In the genomic region with DNA sequence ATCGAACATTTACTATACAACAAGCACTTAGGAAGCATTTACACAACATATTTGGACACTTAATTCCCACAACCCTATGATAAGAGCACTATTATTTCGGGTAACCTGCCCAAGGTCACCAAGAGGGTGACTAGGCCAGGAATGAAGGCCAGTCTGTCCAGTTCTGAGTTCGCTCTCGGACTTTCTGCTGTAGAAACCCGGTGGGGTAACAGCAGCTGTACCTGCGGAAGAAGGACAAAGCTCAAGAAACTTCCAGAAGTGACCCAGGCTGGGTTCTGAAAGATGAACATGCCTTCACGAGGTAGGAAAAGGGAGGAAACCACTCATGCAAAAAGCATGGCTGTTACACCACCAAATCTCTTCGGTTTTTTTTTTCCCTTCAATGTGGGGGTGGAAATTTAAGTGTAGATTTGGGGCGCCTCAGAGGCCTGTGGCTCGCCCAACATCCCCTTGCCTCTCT, we compare ENCODE assay signal across 8 cellular contexts. TPM values are rescaled to one million over a fixed set of nuclear protein-coding genes. Genes with fewer than 3 reads are reported as not detected.
DNase-seq lines count a peak whose midpoint lies in the region; ATAC-seq and TF ChIP-seq lines count a peak whose summit lies in the region.

No MANE protein-coding gene starts in this region.

- intact Hi-C loops in A673 (cut with micrococcal nuclease; ENCODE audit: unreplicated experiment) (loop anchor here (1.0 kb wide), 1 partner anchor 26 kb away; the partner anchor contains the start of gene RNU4-2), breast epithelium (cut with DNase I; ENCODE audit: low total_unique reads) (no loop called here), aorta (cut with DNase I) (loop anchor here in 1 of 2 donors (5.0 kb wide), 1 partner anchor 120 kb away; the partner anchor contains the start of gene COX6A1), sciatic nerve (cut with DNase I) (no loop called here)

- CTCF ChIA-PET in A673 (lab: Charles Lee), result interaction anchor here (0.6 to 1.9 kb wide), 3 partner anchors 15 to 812 kb away, joined by 3 to 19 read pairs (median 8); partner anchors contain the start of gene SIRT4

- H3K23ac ChIP-seq in mesendoderm (ENCODE audit: low read length), result no peak overlapping the region

- H4K8ac ChIP-seq in mesendoderm (ENCODE audit: low read depth, low read length), result peak overlapping the region; percentile 84

- 73% methylated on average over 9 of the region's 10 CpGs for WGBS in HUES64
- WGBS in mesendoderm (ENCODE audit: extremely low coverage, insufficient coverage, low lambda C conversion rate), result no CpG with 5 or more reads among the region's 10 CpGs
- WGBS in aorta, 2 donors, result 38 to 40% methylated on average over 10 of the region's 10 CpGs

- peak overlapping the region; percentile 68 for H3K9ac ChIP-seq in HUES64 (ENCODE audit: low read depth, low read length)
- peak overlapping the region; percentile 85 for H3K9ac ChIP-seq in mesendoderm (ENCODE audit: low read length)

- no peaks in the 10 kb centered on the region for H3K9me3 ChIP-seq in A673 (ENCODE audit: low read depth, low read length, poor library complexity, severe bottlenecking)
- no peaks in the 10 kb centered on the region for H3K9me3 ChIP-seq in HUES64 (ENCODE audit: insufficient read depth, low read depth, low read length)
- H3K9me3 ChIP-seq in breast epithelium, result no peaks in the 10 kb centered on the region
- H3K9me3 ChIP-seq in aorta (ENCODE audit: control insufficient read depth, low read length), result no peaks in the 10 kb centered on the region

- DNase-seq in A673 (ENCODE audit: low spot score) (no peak), breast epithelium (ENCODE audit: low spot score in 2 of 2) (no peak), mesendoderm (peak; percentile 27), aorta (peak in 1 of 2 donors; percentile 32), NOMO-1 treated with dmso at 0.1 percent for 144 hours (lab: John Stamatoyannopoulos, UW; ENCODE audit: unreplicated experiment) (no peak), sciatic nerve (ENCODE audit: low spot score) (no peak)

- TSS peak; percentile 95 for BruUV-seq in A673 (replicated peaks; lab: Mats Ljungman, UMichigan)

- peak overlapping the region; percentile 85 for H3K4me2 ChIP-seq in mesendoderm (ENCODE audit: low read length)

- H3K27ac ChIP-seq in A673 (ENCODE audit: low read depth, low read length, poor library complexity, severe bottlenecking), result peak overlapping the region; percentile 61
- H3K27ac ChIP-seq in HUES64 (ENCODE audit: low read depth, low read length), result peak overlapping the region; percentile 44
- peak overlapping the region; percentile 92 to 95 for H3K27ac ChIP-seq in breast epithelium
- peak overlapping the region; percentile 39 for H3K27ac ChIP-seq in mesendoderm (ENCODE audit: low read depth, low read length)
- H3K27ac ChIP-seq in aorta (ENCODE audit: low read depth in 1 of 2, low read length in 2 of 2), result peak overlapping the region in 1 of 2 donors; percentile 1

- peak overlapping the region; percentile 50 for H3K4me3 ChIP-seq in A673 (ENCODE audit: low read depth, low read length, poor library complexity, severe bottlenecking)
- H3K4me3 ChIP-seq in HUES64 (ENCODE audit: low read length), result peak overlapping the region; percentile 57
- H3K4me3 ChIP-seq in breast epithelium, result peak overlapping the region; percentile 54 to 74 (median 64)
- no peak overlapping the region for H3K4me3 ChIP-seq in mesendoderm (ENCODE audit: low read length)
- H3K4me3 ChIP-seq in aorta (ENCODE audit: low read length in 2 of 2), result peak overlapping the region; percentile 4 to 71

- H3K56ac ChIP-seq in mesendoderm (ENCODE audit: low read length), result peak overlapping the region; percentile 97

- peak overlapping the region; percentile 30 for H3K18ac ChIP-seq in mesendoderm (ENCODE audit: low read length)

- H2BK120ac ChIP-seq in mesendoderm (ENCODE audit: low read depth, low read length), result no peak overlapping the region

- H2BK15ac ChIP-seq in mesendoderm (replicated peaks; ENCODE audit: low read depth), result no peak overlapping the region

- H3K27me3 ChIP-seq in A673 (replicated peaks; ENCODE audit: insufficient read depth, low read depth, low read length, poor library complexity), result no peaks in the 10 kb centered on the region
- H3K27me3 ChIP-seq in HUES64 (ENCODE audit: insufficient read depth, low read length), result no peaks in the 10 kb centered on the region
- no peaks in the 10 kb centered on the region for H3K27me3 ChIP-seq in breast epithelium
- no peaks in the 10 kb centered on the region for H3K27me3 ChIP-seq in mesendoderm (ENCODE audit: insufficient read depth, low read length, poor library complexity)
- no peaks in the 10 kb centered on the region for H3K27me3 ChIP-seq in aorta (ENCODE audit: control insufficient read depth in 1 of 2, insufficient read depth in 2 of 2, low read length in 1 of 2)

- TF ChIP-seq POLR2A in breast epithelium (IDR thresholded peaks at IDR 0.05), result no peak

- TF ChIP-seq CTCF in A673 (conservative IDR thresholded peaks at IDR 0.05; ENCODE audit: low read depth, low read length) (no peak), breast epithelium (IDR thresholded peaks at IDR 0.05) (no peak)

- H3K4me1 ChIP-seq in A673 (ENCODE audit: insufficient read depth, low read length, poor library complexity, severe bottlenecking) (peaks cover 4% of the 10 kb centered on the region), HUES64 (ENCODE audit: insufficient read depth, low read length) (0 out of 2 replicates have a peak, but pooled peaks cover 6% of the 10 kb centered on the region), breast epithelium (no peaks in the 10 kb centered on the region), mesendoderm (ENCODE audit: control insufficient read depth, low read depth, low read length) (peaks cover 2% of the 10 kb centered on the region), aorta (ENCODE audit: control insufficient read depth in 1 of 2, insufficient read depth in 2 of 2, low read length in 2 of 2) (no peaks in the 10 kb centered on the region)

- no peak overlapping the region for H3K4ac ChIP-seq in mesendoderm (ENCODE audit: low read depth, low read length)

- H3K79me1 ChIP-seq in mesendoderm (ENCODE audit: low read length), result no peaks in the 10 kb centered on the region

- H3K36me3 ChIP-seq in A673 (ENCODE audit: insufficient read depth, low read length, poor library complexity, severe bottlenecking) (no peaks in the 10 kb centered on the region), HUES64 (ENCODE audit: insufficient read depth, low read length) (no peaks in the 10 kb centered on the region), breast epithelium (no peaks in the 10 kb centered on the region), mesendoderm (ENCODE audit: control insufficient read depth, insufficient read depth, low read length) (no peaks in the 10 kb centered on the region), aorta (ENCODE audit: control insufficient read depth in 1 of 2, insufficient read depth in 2 of 2, low read length in 1 of 2) (no peaks in the 10 kb centered on the region)

- H2BK5ac ChIP-seq in mesendoderm (ENCODE audit: low read length), result no peak overlapping the region

- no peaks in the 10 kb centered on the region for H3K79me2 ChIP-seq in mesendoderm (ENCODE audit: control insufficient read depth, insufficient read depth, low read length)

- POLR2A ChIA-PET in A673 (lab: Charles Lee; ENCODE audit: low non-redundant PET), result interaction anchor here (0.6 to 1.2 kb wide), 2 partner anchors 25 to 31 kb away, joined by 4 to 5 read pairs; partner anchors contain the start of gene RNU4-2

- ATAC-seq in aorta (ENCODE audit: low FRiP score), result peak; percentile 1
- ATAC-seq in HG03095 (IDR thresholded peaks at IDR 0.05; ENCODE audit: unreplicated experiment), result no peak
- ATAC-seq in sciatic nerve, result no peak

- no peak overlapping the region for H2AK5ac ChIP-seq in mesendoderm (ENCODE audit: low read length)

- H4K5ac ChIP-seq in mesendoderm (ENCODE audit: low read length), result no peak overlapping the region

RNA-seq across cellular contexts. Expression of gene PLA2G1B, which starts 10.8 kb away (rescaled TPM):
- total RNA-seq in A673 (2021) (not detected in 2 replicates), breast epithelium (not detected), aorta (1 to 10 TPM in 1 of 2 donors, under 1 TPM in 1; 0.91 to 1.2 TPM), sciatic nerve (not detected)
- not detected for polyA plus RNA-seq in HUES64 (2013, experiment 1 of 2)
- polyA plus RNA-seq in HUES64 (2013, experiment 2 of 2), result not detected
- polyA plus RNA-seq in mesendoderm (2013, experiment 1 of 2), result not detected
- not detected for polyA plus RNA-seq in mesendoderm (2013, experiment 2 of 2)
- 1 to 10 TPM; 2.0 to 3.9 TPM for polyA plus RNA-seq in aorta

RNA-seq across cellular contexts. Expression of gene SIRT4, which starts 14.7 kb away (rescaled TPM):
- total RNA-seq in A673 (2021) (3.7 and 4.8 TPM in 2 replicates), breast epithelium (1 to 10 TPM in 2 of 3 donors, under 1 TPM in 1; 0.98 to 3.1 (median 1.6) TPM), aorta (1 to 10 TPM in 1 of 2 donors, under 1 TPM in 1; 0.39 to 1.6 TPM), sciatic nerve (0.76 TPM)
- polyA plus RNA-seq in HUES64 (2013, experiment 1 of 2), result 0.85 TPM
- 2.0 TPM for polyA plus RNA-seq in HUES64 (2013, experiment 2 of 2)
- 0.88 TPM for polyA plus RNA-seq in mesendoderm (2013, experiment 1 of 2)
- polyA plus RNA-seq in mesendoderm (2013, experiment 2 of 2), result 0.81 TPM
- 1 to 10 TPM; 1.8 to 2.5 TPM for polyA plus RNA-seq in aorta

RNA-seq across cellular contexts. Expression of gene RNU4-1, which starts 23.8 kb away (rescaled TPM):
- total RNA-seq in A673 (2021), result 1,130 and 1,293 TPM in 2 replicates
- polyA plus RNA-seq in HUES64 (2013, experiment 1 of 2), result 10,262 TPM
- 12,216 TPM for polyA plus RNA-seq in HUES64 (2013, experiment 2 of 2)
- total RNA-seq in breast epithelium, result under 1 TPM in 2 of 3 donors, not detected in 1; under 0.01 TPM
- not detected for polyA plus RNA-seq in mesendoderm (2013, experiment 1 of 2)
- polyA plus RNA-seq in mesendoderm (2013, experiment 2 of 2), result not detected
- 1,000 to 10,000 TPM; 1,718 to 2,225 TPM for total RNA-seq in aorta
- not detected for polyA plus RNA-seq in aorta
- total RNA-seq in sciatic nerve, result 1,748 TPM

RNA-seq across cellular contexts. Expression of gene RNU4-2, which starts 25.1 kb away (rescaled TPM):
- total RNA-seq in A673 (2021), result 2,640 and 2,668 TPM in 2 replicates
- 11,225 TPM for polyA plus RNA-seq in HUES64 (2013, experiment 1 of 2)
- polyA plus RNA-seq in HUES64 (2013, experiment 2 of 2), result 13,281 TPM
- under 1 TPM; under 0.01 TPM for total RNA-seq in breast epithelium
- polyA plus RNA-seq in mesendoderm (2013, experiment 1 of 2), result not detected
- not detected for polyA plus RNA-seq in mesendoderm (2013, experiment 2 of 2)
- over 10,000 TPM; 15,052 to 24,410 TPM for total RNA-seq in aorta
- not detected for polyA plus RNA-seq in aorta
- total RNA-seq in sciatic nerve, result 15,390 TPM

RNA-seq across cellular contexts. Expression of gene PXN, which starts 51.3 kb away (rescaled TPM):
- total RNA-seq in A673 (2021), result 110 and 127 TPM in 2 replicates
- polyA plus RNA-seq in HUES64 (2013, experiment 1 of 2), result 46.3 TPM
- polyA plus RNA-seq in HUES64 (2013, experiment 2 of 2), result 52.9 TPM
- 10 to 100 TPM; 44.8 to 74.1 (median 53.9) TPM for total RNA-seq in breast epithelium
- polyA plus RNA-seq in mesendoderm (2013, experiment 1 of 2), result 147 TPM
- 148 TPM for polyA plus RNA-seq in mesendoderm (2013, experiment 2 of 2)
- total RNA-seq in aorta, result 100 to 1,000 TPM; 111 to 138 TPM
- 10 to 100 TPM; 31.3 to 79.9 TPM for polyA plus RNA-seq in aorta
- 183 TPM for total RNA-seq in sciatic nerve

Comparison
In these comparisons a context has a peak if more than half of its experiments do, and no peak if none do; other contexts are left out.
1. RNA of gene RNU4-1, which starts 23.8 kb away (total RNA-seq): 1,718 to 2,225 TPM in aorta, 1,748 TPM in sciatic nerve (single experiment) and 1,130 to 1,293 TPM in A673; under 0.01 TPM in breast epithelium; every median in the first group is over 1,000 times any median in the second.